20 cellular contexts compared by ENCODE assay signal in the genomic region with DNA sequence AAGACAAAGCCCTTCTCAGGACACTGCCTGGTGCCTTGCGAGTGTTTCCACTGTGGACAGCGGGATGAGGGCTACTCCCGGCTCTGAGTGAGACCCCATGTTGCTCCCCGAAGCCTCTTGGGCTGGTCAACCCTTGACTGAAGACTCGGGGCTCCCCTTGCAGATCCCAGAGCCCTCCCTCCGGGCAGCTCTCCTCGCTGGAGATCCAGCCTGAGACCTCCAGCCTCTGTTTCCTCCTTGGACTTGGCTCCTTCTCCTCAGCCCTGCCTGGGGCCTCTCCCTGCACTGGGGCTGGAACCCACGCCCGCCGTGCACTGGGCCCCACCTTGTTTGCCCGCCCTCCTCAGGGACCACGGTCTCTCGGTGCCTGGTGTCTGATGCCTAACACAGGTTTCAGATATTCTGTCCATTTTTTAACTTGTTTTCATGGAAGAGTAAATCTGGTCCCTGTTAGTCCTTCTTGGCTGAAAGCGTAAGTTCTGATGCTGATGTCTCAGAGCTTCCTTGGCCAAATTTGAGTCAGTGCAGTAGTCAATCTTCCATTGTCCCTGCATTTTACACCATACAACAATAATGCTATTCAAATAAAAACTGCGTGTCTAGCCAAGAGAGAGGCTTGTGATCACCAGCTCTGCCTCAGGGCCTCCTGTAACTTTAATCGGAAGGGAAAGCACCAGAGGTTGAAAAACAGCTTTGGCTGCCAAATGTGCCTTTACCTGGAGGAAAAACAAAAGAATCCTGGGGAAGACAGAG.
DNase-seq lines count a peak whose midpoint lies in the region; ATAC-seq and TF ChIP-seq lines count a peak whose summit lies in the region.
"Had no signal": no experiment of that assay in that cellular context is flagged by ENCODE, and none has a peak within 500 bp of the region (broad histone marks: within the 10 kb centered on the region; RNA-seq: fewer than 3 reads in every experiment).

No MANE protein-coding gene starts in this region.

- TF ChIP-seq CTCF in natural killer cell (IDR thresholded peaks at IDR 0.05) (no peak), nephron (IDR thresholded peaks at IDR 0.05; ENCODE audit: unreplicated experiment in 3 of 3) (no peak)

- WGBS in aorta, 2 donors: 85 to 88% methylated on average over 16 of the region's 16 CpGs

- peak; percentile 1 for DNase-seq in natural killer cell
- no peak for DNase-seq in natural killer cell treated with Interleukin-12 subunit alpha and Interleukin-12 subunit beta and Interleukin-15 and Interleukin-18, amount 100 ng/mL, for 72 hours (ENCODE audit: low spot score)
- DNase-seq in epithelial cell of prostate (ENCODE audit: low read depth, low spot score): peak; percentile 54
- peak; percentile 13 to 66 for DNase-seq in aorta
- no peak for DNase-seq in T-helper 1 cell
- DNase-seq in NCI-H1092 treated with DMSO at 0.1 percent for 48 hours (lab: John Stamatoyannopoulos, UW): no peak
- DNase-seq: activated effector memory CD4-positive, alpha-beta T cell treated with Interleukin-2 at 50 U/mL for 16 hours; CD8-positive, alpha-beta T cell; heart right ventricle; MM.1S; NCI-H2029 treated with DMSO at 0.1 percent for 48 hours; NCI-H510A; SIG-M5; stimulated activated CD4-positive, alpha-beta T cell treated with anti-CD3 and anti-CD28 coated beads, Interleukin-1b, Interleukin-23, amount 100 ng/mL, for 48 hours had no signal

- no peak overlapping the region for H3K27ac ChIP-seq in epithelial cell of prostate
- no peak overlapping the region for H3K27ac ChIP-seq in aorta (ENCODE audit: low read depth in 1 of 2, low read length in 2 of 2)
- H3K27ac ChIP-seq: heart right ventricle, right atrium auricular region had no signal

- H3K27me3 ChIP-seq in aorta (ENCODE audit: control insufficient read depth in 1 of 2, insufficient read depth in 2 of 2, low read length in 1 of 2): no peaks in the 10 kb centered on the region
- H3K27me3 ChIP-seq: right atrium auricular region had no signal

- ATAC-seq in natural killer cell: no peak
- ATAC-seq in natural killer cell treated with Interleukin-12 subunit alpha and Interleukin-12 subunit beta and Interleukin-15 and Interleukin-18, amount 100 ng/mL, for 72 hours: no peak
- no peak for ATAC-seq in aorta (ENCODE audit: low FRiP score)
- ATAC-seq in HG03460 (IDR thresholded peaks at IDR 0.05; ENCODE audit: unreplicated experiment): no peak
- ATAC-seq: activated CD4-positive, CD25-positive, alpha-beta regulatory T cell treated with anti-CD3 and anti-CD28 coated beads, Interleukin-2, amount 50 U/mL, for 24 hours; CD8-positive, alpha-beta T cell; heart right ventricle had no signal

- H3K27ac Mint-ChIP-seq in natural killer cell: no peak overlapping the region
- H3K27ac Mint-ChIP-seq in natural killer cell treated with Interleukin-12 subunit alpha and Interleukin-12 subunit beta and Interleukin-15 and Interleukin-18, amount 100 ng/mL, for 72 hours: no peak overlapping the region
- peak overlapping the region in 2 of 3 experiments; percentile 79 to 94 for H3K27ac Mint-ChIP-seq in nephron
- H3K27ac Mint-ChIP-seq: CD8-positive, alpha-beta T cell; dendritic cell treated with granulocyte-macrophage colony-stimulating factor and Interleukin-4, amounts not matched to agents 40 ng/mL and 50 ng/mL, for 4 days; T-helper 2 cell treated with Interferon-gamma antibody and Interleukin-4, amounts not matched to agents 5 μg/mL and 100 μg/mL, for 36 hours had no signal

- H3K9me3 Mint-ChIP-seq in natural killer cell (peaks cover 0 to 9% of the 10 kb centered on the region in 2 donors), nephron (peaks cover 34% of the 10 kb centered on the region)
- H3K9me3 Mint-ChIP-seq in natural killer cell treated with Interleukin-12 subunit alpha and Interleukin-12 subunit beta and Interleukin-15 and Interleukin-18, amount 100 ng/mL, for 72 hours: peaks cover 9% of the 10 kb centered on the region
- H3K9me3 Mint-ChIP-seq: CD8-positive, alpha-beta T cell had no signal

- H3K27me3 Mint-ChIP-seq in natural killer cell (ENCODE audit: low read depth in 2 of 2): peaks cover 0 to 3% of the 10 kb centered on the region in 2 donors
- H3K27me3 Mint-ChIP-seq in natural killer cell treated with Interleukin-12 subunit alpha and Interleukin-12 subunit beta and Interleukin-15 and Interleukin-18, amount 100 ng/mL, for 72 hours: no peaks in the 10 kb centered on the region
- peaks cover 17% of the 10 kb centered on the region for H3K27me3 Mint-ChIP-seq in nephron (ENCODE audit: low read depth)

- intact Hi-C loops in natural killer cell (cut with micrococcal nuclease) (no loop called here), aorta (cut with DNase I) (no loop called here)

- peaks cover 3% of the 10 kb centered on the region for H3K9me3 ChIP-seq in aorta (ENCODE audit: control insufficient read depth, low read length)
- H3K9me3 ChIP-seq: right atrium auricular region had no signal

- H3K4me1 ChIP-seq in aorta (ENCODE audit: control insufficient read depth in 1 of 2, insufficient read depth in 2 of 2, low read length in 2 of 2): no peaks in the 10 kb centered on the region

- no peaks in the 10 kb centered on the region for H3K36me3 ChIP-seq in aorta (ENCODE audit: control insufficient read depth in 1 of 2, insufficient read depth in 2 of 2, low read length in 1 of 2)
- H3K36me3 ChIP-seq: heart right ventricle, right atrium auricular region had no signal

- H3K4me3 ChIP-seq in aorta (ENCODE audit: low read length in 2 of 2): no peak overlapping the region
- H3K4me3 ChIP-seq: heart right ventricle, right atrium auricular region had no signal

- H3K4me1 Mint-ChIP-seq in natural killer cell: no peaks in the 10 kb centered on the region
- no peaks in the 10 kb centered on the region for H3K4me1 Mint-ChIP-seq in natural killer cell treated with Interleukin-12 subunit alpha and Interleukin-12 subunit beta and Interleukin-15 and Interleukin-18, amount 100 ng/mL, for 72 hours (ENCODE audit: low read depth in 2 of 2)
- H3K4me1 Mint-ChIP-seq in nephron: peaks cover 12% of the 10 kb centered on the region

- H3K36me3 Mint-ChIP-seq in natural killer cell (no peaks in the 10 kb centered on the region), nephron (ENCODE audit: low read depth) (no peaks in the 10 kb centered on the region)
- no peaks in the 10 kb centered on the region for H3K36me3 Mint-ChIP-seq in natural killer cell treated with Interleukin-12 subunit alpha and Interleukin-12 subunit beta and Interleukin-15 and Interleukin-18, amount 100 ng/mL, for 72 hours
- H3K36me3 Mint-ChIP-seq: CD8-positive, alpha-beta T cell had no signal

- H3K4me3 Mint-ChIP-seq in natural killer cell (no peak overlapping the region), nephron (no peak overlapping the region)
- H3K4me3 Mint-ChIP-seq in natural killer cell treated with Interleukin-12 subunit alpha and Interleukin-12 subunit beta and Interleukin-15 and Interleukin-18, amount 100 ng/mL, for 72 hours: no peak overlapping the region
- H3K4me3 Mint-ChIP-seq: CD8-positive, alpha-beta T cell; dendritic cell treated with granulocyte-macrophage colony-stimulating factor and Interleukin-4, amounts not matched to agents 40 ng/mL and 50 ng/mL, for 4 days; T-helper 2 cell treated with Interferon-gamma antibody and Interleukin-4, amounts not matched to agents 5 μg/mL and 100 μg/mL, for 36 hours had no signal

Comparison
In these comparisons a context has a peak if more than half of its experiments do, and no peak if none do; other contexts are left out.
1. DNase-seq: peak in natural killer cell (single experiment), epithelial cell of prostate (single experiment) and aorta (2 of 2); none in natural killer cell treated with Interleukin-12 subunit alpha and Interleukin-12 subunit beta and Interleukin-15 and Interleukin-18, amount 100 ng/mL, for 72 hours (single experiment), T-helper 1 cell (0 of 5) and NCI-H1092 treated with DMSO at 0.1 percent for 48 hours (single experiment).
2. H3K27ac Mint-ChIP-seq: peak in nephron (2 of 3); none in natural killer cell (0 of 2) and natural killer cell treated with Interleukin-12 subunit alpha and Interleukin-12 subunit beta and Interleukin-15 and Interleukin-18, amount 100 ng/mL, for 72 hours (0 of 2).